In genomic region chr1:16716691-16717173, GRCh38 we compare ENCODE assay signal across 14 cellular contexts. TPM values are rescaled to one million over a fixed set of nuclear protein-coding genes. Genes with fewer than 3 reads are reported as not detected.
DNase-seq lines count a peak whose midpoint lies in the region; ATAC-seq, FAIRE-seq and TF ChIP-seq lines count a peak whose summit lies in the region.
"Had no signal": no experiment of that assay in that cellular context is flagged by ENCODE, and none has a peak within 500 bp of the region (broad histone marks: within the 10 kb centered on the region; RNA-seq: fewer than 3 reads in every experiment).

No MANE protein-coding gene starts in this region.

- DNase-seq in CD1c-positive myeloid dendritic cell (ENCODE audit: extremely low spot score) (peak; percentile 0), H7 (peak; percentile 71), bronchial epithelial cell (ENCODE audit: low read depth) (no peak), RWPE1 (ENCODE audit: low spot score) (no peak), RPMI8226 (no peak)
- DNase-seq: GF-D8; NCI-H446; stimulated activated CD4-positive, alpha-beta T cell treated with anti-CD3 and anti-CD28 coated beads, Interleukin-4, amount 100 ng/mL, for 24 hours; stimulated activated naive CD4-positive, alpha-beta T cell treated with Interleukin-2 at 50 U/mL for 16 hours had no signal

- H3K36me3 ChIP-seq in H7 (replicated peaks; ENCODE audit: control insufficient read depth, insufficient read depth, low read length) (no peaks in the 10 kb centered on the region), bronchial epithelial cell (ENCODE audit: control insufficient read depth, insufficient read depth, low read length) (no peaks in the 10 kb centered on the region)

- peaks cover 9% of the 10 kb centered on the region for H3K4me1 Mint-ChIP-seq in nephron
- H3K4me1 Mint-ChIP-seq: B cell had no signal

- no peak for TF ChIP-seq CTCF in bronchial epithelial cell (IDR thresholded peaks at IDR 0.05; ENCODE audit: insufficient read depth, low read length, severe bottlenecking)
- no peak for TF ChIP-seq CTCF in nephron (IDR thresholded peaks at IDR 0.05; ENCODE audit: unreplicated experiment in 3 of 3)
- no peak for TF ChIP-seq CTCF in RWPE1 (conservative IDR thresholded peaks at IDR 0.05; ENCODE audit: low read depth)

- CTCF ChIA-PET in RWPE1 (lab: Yijun Ruan, JAX) = interaction anchor here (1.0 to 1.4 kb wide), 3 partner anchors 10 to 12 kb away, joined by 3 to 4 read pairs (median 4); no protein-coding TSS in a partner anchor

- peak; percentile 13 for FAIRE-seq in bronchial epithelial cell (lab: Jason Lieb, UNC)

- H3K27me3 Mint-ChIP-seq in nephron (ENCODE audit: low read depth) = peaks cover 18% of the 10 kb centered on the region

- H3K27ac Mint-ChIP-seq in nephron = peak overlapping the region in 2 of 3 experiments; percentile 87 to 90
- H3K27ac Mint-ChIP-seq: B cell, WTC11 had no signal

- H3K27me3 ChIP-seq in H7 (ENCODE audit: control insufficient read depth, insufficient read depth, low read length) = 0 out of 2 replicates have a peak, but pooled peaks cover 2% of the 10 kb centered on the region
- peaks cover 5% of the 10 kb centered on the region for H3K27me3 ChIP-seq in bronchial epithelial cell (ENCODE audit: control insufficient read depth, insufficient read depth, low read length)

- no peak for ATAC-seq in HG02852 (IDR thresholded peaks at IDR 0.05; ENCODE audit: unreplicated experiment)
- no peak for ATAC-seq in GM18498 (IDR thresholded peaks at IDR 0.05; ENCODE audit: unreplicated experiment)

- H3K27ac ChIP-seq in RWPE1 = no peak overlapping the region

- H3K4me3 ChIP-seq in H7 (ENCODE audit: insufficient read depth, low read depth, low read length) (no peak overlapping the region), bronchial epithelial cell (ENCODE audit: low read depth, low read length) (no peak overlapping the region)

- H3K9me3 Mint-ChIP-seq in nephron = no peaks in the 10 kb centered on the region
- H3K9me3 Mint-ChIP-seq: WTC11 had no signal

- no peak overlapping the region for H3K4me3 Mint-ChIP-seq in nephron
- H3K4me3 Mint-ChIP-seq: B cell, WTC11 had no signal

- POLR2A ChIA-PET in RWPE1 (lab: Yijun Ruan, JAX; ENCODE audit: low non-redundant PET) = no interaction called here

- H3K36me3 Mint-ChIP-seq in nephron (ENCODE audit: low read depth) = no peaks in the 10 kb centered on the region
- H3K36me3 Mint-ChIP-seq: WTC11 had no signal

RNA-seq across cellular contexts. Expression of gene RNU1-4, which starts 23.6 kb away (rescaled TPM):
- under 0.01 TPM in 2 replicates for total RNA-seq in H7 (2014; rRNA removed; shearing (Covaris generic))
- 2,323 and 5,262 TPM in 2 replicates for total RNA-seq in bronchial epithelial cell

RNA-seq across cellular contexts. Expression of gene RNU1-3, which starts 50.0 kb away (rescaled TPM):
- under 0.01 TPM in 2 replicates for total RNA-seq in H7 (2014; rRNA removed; shearing (Covaris generic))
- 2,323 and 5,262 TPM in 2 replicates for total RNA-seq in bronchial epithelial cell

Comparison
In these comparisons a context has a peak if more than half of its experiments do, and no peak if none do; other contexts are left out.
1. DNase-seq: peak in CD1c-positive myeloid dendritic cell (single experiment) and H7 (single experiment); none in bronchial epithelial cell (single experiment), RWPE1 (single experiment) and RPMI8226 (single experiment).
2. RNA of gene RNU1-4, which starts 23.6 kb away (total RNA-seq): 2,323 to 5,262 TPM in bronchial epithelial cell; under 0.01 TPM in H7; every median in the first group is over 1,000 times any median in the second.
3. RNA of gene RNU1-3, which starts 50.0 kb away (total RNA-seq): 2,323 to 5,262 TPM in bronchial epithelial cell; under 0.01 TPM in H7; every median in the first group is over 1,000 times any median in the second.